20 cellular contexts compared by ENCODE assay signal in the genomic region with DNA sequence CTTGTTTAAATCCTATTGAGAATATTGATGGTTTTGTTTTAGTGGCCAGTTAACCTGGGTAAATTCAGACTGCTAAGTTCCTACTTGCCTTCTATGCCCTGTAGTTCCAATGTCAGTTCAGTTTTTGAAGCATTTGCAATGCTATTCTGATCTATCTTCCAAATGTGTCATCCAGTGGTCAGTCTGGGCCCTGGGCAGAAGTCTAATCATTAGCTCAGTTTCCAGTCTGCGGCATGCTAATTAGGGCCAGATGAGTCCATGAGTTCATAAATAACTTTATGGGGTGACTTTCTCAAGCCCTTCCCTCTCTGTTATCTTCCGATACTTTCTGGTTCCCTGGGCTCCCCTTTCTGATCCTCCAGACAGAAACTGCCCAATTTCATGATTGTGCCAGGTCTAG. TPM values are rescaled to one million over a fixed set of nuclear protein-coding genes. Genes with fewer than 3 reads are reported as not detected.
DNase-seq lines count a peak whose midpoint lies in the region; ATAC-seq and TF ChIP-seq lines count a peak whose summit lies in the region.
"Had no signal": no experiment of that assay in that cellular context is flagged by ENCODE, and none has a peak within 500 bp of the region (broad histone marks: within the 10 kb centered on the region; RNA-seq: fewer than 3 reads in every experiment).

No MANE protein-coding gene starts in this region.

- H3K4me1 Mint-ChIP-seq in stimulated activated effector memory CD8-positive, alpha-beta T cell treated with anti-CD3 and anti-CD28 coated beads, Interleukin-12 subunit alpha, Interleukin-12 subunit beta, amount 100 ng/mL, for 72 hours, result no peaks in the 10 kb centered on the region

- no peak overlapping the region for H3K27ac Mint-ChIP-seq in stimulated activated effector memory CD8-positive, alpha-beta T cell treated with anti-CD3 and anti-CD28 coated beads, Interleukin-12 subunit alpha, Interleukin-12 subunit beta, amount 100 ng/mL, for 72 hours

- no peak for TF ChIP-seq CTCF in right lobe of liver (IDR thresholded peaks at IDR 0.05)

- no peaks in the 10 kb centered on the region for H3K36me3 ChIP-seq in right lobe of liver
- H3K36me3 ChIP-seq: BLaER1, SJCRH30, tibial nerve had no signal

- no peaks in the 10 kb centered on the region for H3K9me3 Mint-ChIP-seq in stimulated activated effector memory CD8-positive, alpha-beta T cell treated with anti-CD3 and anti-CD28 coated beads, Interleukin-12 subunit alpha, Interleukin-12 subunit beta, amount 100 ng/mL, for 72 hours

- H3K9me3 ChIP-seq in right lobe of liver, result no peaks in the 10 kb centered on the region
- H3K9me3 ChIP-seq: SJCRH30 had no signal

- H3K4me3 Mint-ChIP-seq in stimulated activated effector memory CD8-positive, alpha-beta T cell treated with anti-CD3 and anti-CD28 coated beads, Interleukin-12 subunit alpha, Interleukin-12 subunit beta, amount 100 ng/mL, for 72 hours, result no peak overlapping the region

- intact Hi-C loops in right lobe of liver (cut with DNase I), result no loop called here

- no peak for TF ChIP-seq POLR2A in right lobe of liver (IDR thresholded peaks at IDR 0.05)

- ATAC-seq in right lobe of liver (peak; percentile 79 to 89 (median 82)), GM18517 (IDR thresholded peaks at IDR 0.05; ENCODE audit: unreplicated experiment) (no peak), GM19035 (IDR thresholded peaks at IDR 0.05; ENCODE audit: unreplicated experiment) (no peak)
- no peak for ATAC-seq in stimulated activated effector memory CD8-positive, alpha-beta T cell treated with anti-CD3 and anti-CD28 coated beads, Interleukin-12 subunit alpha, Interleukin-12 subunit beta, amount 100 ng/mL, for 72 hours
- ATAC-seq: left cardiac atrium had no signal

- no peaks in the 10 kb centered on the region for H3K27me3 ChIP-seq in right lobe of liver
- H3K27me3 ChIP-seq: BLaER1, SJCRH30, tibial nerve had no signal

- H3K4me3 ChIP-seq in right lobe of liver, result no peak overlapping the region
- H3K4me3 ChIP-seq: BLaER1, SJCRH30, tibial nerve had no signal

- peaks cover 0 to 39% (median 8%) of the 10 kb centered on the region in 4 donors for H3K4me1 ChIP-seq in right lobe of liver
- H3K4me1 ChIP-seq: BLaER1, SJCRH30, tibial nerve had no signal

- 28% methylated on average over 2 of the region's 2 CpGs for WGBS in right lobe of liver (ENCODE audit: insufficient coverage, low coverage, low lambda C conversion rate, missing lambda C conversion rate)

- peak overlapping the region; percentile 81 to 86 (median 84) for H3K27ac ChIP-seq in right lobe of liver
- H3K27ac ChIP-seq: BLaER1, SJCRH30, tibial nerve had no signal

- H3K36me3 Mint-ChIP-seq in stimulated activated effector memory CD8-positive, alpha-beta T cell treated with anti-CD3 and anti-CD28 coated beads, Interleukin-12 subunit alpha, Interleukin-12 subunit beta, amount 100 ng/mL, for 72 hours, result no peaks in the 10 kb centered on the region

- DNase-seq in EH (ENCODE audit: low read depth), result peak; percentile 43
- peak; percentile 69 for DNase-seq in RPMI7951 (ENCODE audit: low read depth)
- DNase-seq in right lobe of liver, result peak in 1 of 3 donors; percentile 73
- DNase-seq in stimulated activated effector memory CD8-positive, alpha-beta T cell treated with anti-CD3 and anti-CD28 coated beads, Interleukin-12 subunit alpha, Interleukin-12 subunit beta, amount 100 ng/mL, for 72 hours (ENCODE audit: low spot score in 2 of 2), result no peak
- DNase-seq: activated CD4-positive, CD25-positive, alpha-beta regulatory T cell; central memory CD4-positive, alpha-beta T cell; left cardiac atrium; NCI-H1417; NCI-H748 treated with DMSO at 0.1 percent for 48 hours; OCI-M1; SJCRH30; stimulated activated naive CD4-positive, alpha-beta T cell treated with Interleukin-2 at 50 U/mL for 16 hours had no signal

RNA-seq across cellular contexts. Expression of a gene that starts 32.7 kb away (rescaled TPM):
- total RNA-seq in RPMI7951 (2014; rRNA removed; shearing (Covaris generic)), result not detected in 2 replicates
- total RNA-seq in right lobe of liver, result not detected
- total RNA-seq: activated CD8-positive, alpha-beta memory T cell treated with anti-CD3 and anti-CD28 coated beads for 36 hours; HT1080; left cardiac atrium; LHCN-M2; SJCRH30; T-helper 2 cell treated with Interferon-gamma antibody and Interleukin-4, amounts not matched to agents 100 ng/mL and 5 ng/mL, for 36 hours; tibial nerve had no signal

RNA-seq across cellular contexts. Expression of a gene that starts 41.3 kb away (rescaled TPM):
- 258 and 338 TPM in 2 replicates for total RNA-seq in RPMI7951 (2014; rRNA removed; shearing (Covaris generic))
- total RNA-seq in right lobe of liver, result 10 to 100 TPM in 4 of 6 experiments, 1 to 10 TPM in 2; 5.6 to 23.6 (median 14.2) TPM

RNA-seq across cellular contexts. Expression of a gene that starts 52.8 kb away (rescaled TPM):
- not detected in 2 replicates for total RNA-seq in RPMI7951 (2014; rRNA removed; shearing (Covaris generic))
- total RNA-seq in right lobe of liver, result under 1 TPM in 1 of 6 experiments, not detected in 5; 0.49 TPM
- total RNA-seq: activated CD8-positive, alpha-beta memory T cell treated with anti-CD3 and anti-CD28 coated beads for 36 hours; left cardiac atrium; LHCN-M2; SJCRH30 had no signal

RNA-seq across cellular contexts. Expression of a gene that starts 53.0 kb away (rescaled TPM):
- 1.8 TPM in 2 replicates for total RNA-seq in RPMI7951 (2014; rRNA removed; shearing (Covaris generic))
- total RNA-seq in right lobe of liver, result 100 to 1,000 TPM in 4 of 6 experiments, 10 to 100 TPM in 2; 96.6 to 138 (median 112) TPM

RNA-seq across cellular contexts. Expression of a gene that starts 57.2 kb away (rescaled TPM):
- total RNA-seq in RPMI7951 (2014; rRNA removed; shearing (Covaris generic)), result 0.98 TPM in 1 of 2 replicates, not detected in the other
- total RNA-seq in right lobe of liver, result 100 to 1,000 TPM in 4 of 6 experiments, 10 to 100 TPM in 2; 38.9 to 263 (median 140) TPM
- total RNA-seq: activated CD8-positive, alpha-beta memory T cell treated with anti-CD3 and anti-CD28 coated beads for 36 hours; HT1080; LHCN-M2; SJCRH30 had no signal

Comparison
In these comparisons a context has a peak if more than half of its experiments do, and no peak if none do; other contexts are left out.
1. DNase-seq: peak in EH (single experiment) and RPMI7951 (single experiment); none in stimulated activated effector memory CD8-positive, alpha-beta T cell treated with anti-CD3 and anti-CD28 coated beads, Interleukin-12 subunit alpha, Interleukin-12 subunit beta, amount 100 ng/mL, for 72 hours (0 of 2).
2. ATAC-seq: peak in right lobe of liver (4 of 4); none in stimulated activated effector memory CD8-positive, alpha-beta T cell treated with anti-CD3 and anti-CD28 coated beads, Interleukin-12 subunit alpha, Interleukin-12 subunit beta, amount 100 ng/mL, for 72 hours (single experiment), GM18517 (single experiment) and GM19035 (single experiment).
3. RNA of a gene that starts 41.3 kb away (total RNA-seq): 258 to 338 TPM in RPMI7951; 5.6 to 23.6 TPM in right lobe of liver; every median in the first group is over 10 times any median in the second.